In the genomic region with DNA sequence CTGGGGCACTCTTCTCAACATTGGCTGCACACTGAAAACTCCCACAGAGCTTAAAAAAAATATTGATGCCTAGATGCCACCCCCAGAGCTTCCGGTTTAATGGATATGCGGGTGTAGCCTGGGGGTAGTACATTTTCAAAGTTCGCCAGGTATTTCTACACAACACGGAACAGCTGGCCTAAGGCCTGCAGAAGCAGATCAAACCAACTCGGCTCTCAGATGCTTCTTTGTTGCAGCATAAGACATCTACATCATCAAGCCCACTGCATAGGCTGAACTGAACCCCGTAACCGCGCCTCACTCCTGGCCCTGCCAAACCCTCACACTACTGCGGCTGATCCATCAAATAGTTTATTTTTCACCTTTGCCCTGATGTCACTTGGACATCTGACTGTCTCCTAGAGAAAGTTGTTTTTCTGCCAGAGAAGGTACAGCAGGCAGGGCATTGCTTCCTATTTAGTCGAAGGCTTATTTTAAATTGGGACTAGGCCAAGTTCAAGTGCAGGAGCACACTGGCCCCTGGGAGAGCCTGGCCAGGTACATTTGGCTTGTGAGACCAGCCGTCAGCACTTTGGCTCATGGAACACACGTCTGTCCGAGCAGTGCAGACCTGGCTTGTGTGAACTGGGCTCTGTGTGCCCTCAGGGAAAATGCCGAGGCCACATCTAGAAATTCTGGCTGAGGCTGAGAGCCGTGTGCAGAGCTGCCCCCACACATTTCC, we compare ENCODE assay signal across 1 cellular context.
TF ChIP-seq lines count a peak whose summit lies in the region.

No MANE protein-coding gene starts in this region.

TF ChIP-seq in H1, 55 proteins besides CTCF, POLR2A, EP300 and RAD21 (continued from another document):
- no peak for TF ChIP-seq KDM4A (IDR thresholded peaks at IDR 0.05; ENCODE audit: low read depth, low read length, severe bottlenecking)
- TF ChIP-seq MAFK (IDR thresholded peaks at IDR 0.05; ENCODE audit: low read depth, low read length): no peak
- no peak for TF ChIP-seq SIRT6 (IDR thresholded peaks at IDR 0.05; ENCODE audit: low read length)
- TF ChIP-seq ZNF274 (IDR thresholded peaks at IDR 0.05; ENCODE audit: borderline replicate concordance, extremely low read depth, low read length): no peak
- TF ChIP-seq SP1 (IDR thresholded peaks at IDR 0.05; ENCODE audit: low read depth, low read length): no peak
- TF ChIP-seq TCF12 (IDR thresholded peaks at IDR 0.05; ENCODE audit: low read depth, low read length): no peak
- TF ChIP-seq JUN (IDR thresholded peaks at IDR 0.05; ENCODE audit: low read depth, low read length): no peak
- no peak for TF ChIP-seq FOSL1 (IDR thresholded peaks at IDR 0.05; ENCODE audit: insufficient read depth, low read depth, low read length)
